7 cellular contexts compared by ENCODE assay signal in genomic region chr16:49921791-49922456, GRCh38.
DNase-seq lines count a peak whose midpoint lies in the region; ATAC-seq, FAIRE-seq and TF ChIP-seq lines count a peak whose summit lies in the region.

No MANE protein-coding gene starts in this region.

- POLR2A ChIA-PET in H1 (lab: Charles Lee; ENCODE audit: partially characterized antibody), result interaction anchor here (1.1 to 1.4 kb wide), 2 partner anchors 64 to 65 kb away, joined by 3 to 5 read pairs; no protein-coding TSS in a partner anchor

- peak overlapping the region; percentile 46 for H3K4ac ChIP-seq in H1 (replicated peaks; ENCODE audit: insufficient read length, low read depth, low read length)

- no peak overlapping the region for H3K9ac ChIP-seq in H1 (replicated peaks in 1 of 4; ENCODE audit: extremely low read depth in 1 of 4, low read depth in 3 of 4, low read length in 3 of 4)

- H3K27ac ChIP-seq in H1 (ENCODE audit: low read depth, low read length), result no peak overlapping the region

- no peak overlapping the region for H2BK20ac ChIP-seq in H1 (ENCODE audit: low read length)

- ATAC-seq in stimulated activated naive B cell treated with anti-CD40 and anti-IgM and Interleukin-4, amounts not matched to agents 10 μg/mL and 1 μg/mL and 100 μg/mL, for 72 hours (replicated peaks), result peak; percentile 76 to 78
- no peak for ATAC-seq in HG02870 (IDR thresholded peaks at IDR 0.05; ENCODE audit: unreplicated experiment)

- peak overlapping the region; percentile 88 for H4K8ac ChIP-seq in H1 (ENCODE audit: extremely low read depth, insufficient read depth, low read length)

- no peak overlapping the region for H3K4me2 ChIP-seq in H1 (ENCODE audit: insufficient read depth in 1 of 2, low read depth in 2 of 2, low read length in 2 of 2)

- no peak overlapping the region for H3K14ac ChIP-seq in H1 (ENCODE audit: insufficient read length)

- peak overlapping the region; percentile 27; the same call in 1 of the 2 replicates for H2BK12ac ChIP-seq in H1 (ENCODE audit: low read depth, low read length)

- no peak overlapping the region for H3K4me3 Mint-ChIP-seq in mesothelial cell of epicardium
- H3K4me3 Mint-ChIP-seq in stimulated activated naive B cell treated with anti-CD40 and anti-IgM and Interleukin-4, amounts not matched to agents 10 μg/mL and 1 μg/mL and 100 μg/mL, for 72 hours, result no peak overlapping the region

- peak overlapping the region; percentile 85 for H3K18ac ChIP-seq in H1 (ENCODE audit: extremely low read depth, low read length)

- FAIRE-seq in H1 (lab: Jason Lieb, UNC), result peak; percentile 91

- H3K56ac ChIP-seq in H1 (replicated peaks; ENCODE audit: insufficient read length, low read depth, low read length), result no peak overlapping the region

- H2BK5ac ChIP-seq in H1 (ENCODE audit: low read depth, low read length), result peak overlapping the region; percentile 75; the same call in 1 of the 2 replicates

- TF ChIP-seq EP300 in H1 (IDR thresholded peaks at IDR 0.05; ENCODE audit: borderline replicate concordance in 1 of 2, low read depth in 2 of 2, low read length in 2 of 2), result no peak; a peak in 1 of 3 replicates

- no peaks in the 10 kb centered on the region for H3K36me3 ChIP-seq in H1 (ENCODE audit: control insufficient read depth in 2 of 4, insufficient read depth in 4 of 4, low read length in 3 of 4)

- H3K23ac ChIP-seq in H1 (ENCODE audit: insufficient read length), result no peak overlapping the region

- H2BK15ac ChIP-seq in H1 (ENCODE audit: low read length), result peak overlapping the region; percentile 98

- H3K9me3 ChIP-seq in H1 (ENCODE audit: insufficient read depth in 2 of 2, low read depth in 1 of 2, low read length in 1 of 2), result no peaks in the 10 kb centered on the region

- H2BK120ac ChIP-seq in H1 (replicated peaks; ENCODE audit: low read depth, low read length), result peak overlapping the region; percentile 84

- peak; percentile 93 to 96 for TF ChIP-seq RAD21 in H1 (IDR thresholded peaks at IDR 0.05 in 1 of 2, conservative IDR thresholded peaks at IDR 0.05 in 1 of 2; ENCODE audit: low read depth in 2 of 2, low read length in 2 of 2)

- H3K4me3 ChIP-seq in H1 (ENCODE audit: extremely low read depth in 1 of 4, insufficient read depth in 2 of 4, low read depth in 3 of 4, low read length in 4 of 4), result no peak overlapping the region

- H2AK5ac ChIP-seq in H1 (ENCODE audit: low read depth, low read length), result no peak overlapping the region

- peak overlapping the region; percentile 81 for H4K5ac ChIP-seq in H1 (ENCODE audit: insufficient read length, low read depth, low read length)

- TF ChIP-seq CTCF in GM12874 (IDR thresholded peaks at IDR 0.05; ENCODE audit: insufficient read depth, low read depth, low read length), result peak; percentile 64
- TF ChIP-seq CTCF in H1 (IDR thresholded peaks at IDR 0.05; ENCODE audit: control extremely low read depth in 1 of 3, insufficient read depth in 1 of 3, low read depth in 1 of 3, low read length in 3 of 3), result peak; percentile 76 to 95 (median 93)
- peak; percentile 61 for TF ChIP-seq CTCF in mesothelial cell of epicardium (IDR thresholded peaks at IDR 0.05; ENCODE audit: unreplicated experiment)

- H3K79me2 ChIP-seq in H1 (ENCODE audit: control insufficient read depth in 1 of 2, insufficient read depth in 2 of 2, low read length in 2 of 2), result no peaks in the 10 kb centered on the region

- CTCF ChIA-PET in H1 (lab: Charles Lee; ENCODE audit: partially characterized antibody), result interaction anchor here (0.6 to 5.8 kb wide), 54 partner anchors 9 to 518 kb away, joined by 3 to 76 read pairs (median 4); no protein-coding TSS in a partner anchor

- H3K27ac Mint-ChIP-seq in mesothelial cell of epicardium, result no peak overlapping the region
- no peak overlapping the region for H3K27ac Mint-ChIP-seq in stimulated activated naive B cell treated with anti-CD40 and anti-IgM and Interleukin-4, amounts not matched to agents 10 μg/mL and 1 μg/mL and 100 μg/mL, for 72 hours

- WGBS in H1 (ENCODE audit: extremely low coverage in 1 of 2, insufficient coverage in 1 of 2, insufficient read length in 1 of 2, insufficient replicate concordance in 2 of 2, low coverage in 1 of 2, low lambda C conversion rate in 2 of 2, missing lambda C conversion rate in 1 of 2), 2 experiments, result 44% methylated on average over 6 of the region's 6 CpGs; no CpG with 5 or more reads in 1 of the 2 experiments

- H3K4me1 ChIP-seq in H1 (replicated peaks in 1 of 4; ENCODE audit: control insufficient read depth in 3 of 4, insufficient read depth in 4 of 4, low read length in 3 of 4), result peaks cover 0 to 4% (median 1%) of the 10 kb centered on the region in 4 experiments; a peak in 5 of 7 replicates

- peak overlapping the region; percentile 93 for H2AFZ ChIP-seq in H1 (ENCODE audit: low read length)

- DNase-seq in NCI-H1105 (lab: John Stamatoyannopoulos, UW) (peak; percentile 66), H1 (ENCODE audit: low read depth in 1 of 2, low spot score in 2 of 2) (peak; percentile 63 to 87), mesothelial cell of epicardium (ENCODE audit: low spot score in 2 of 2, unreplicated experiment in 2 of 2) (peak; percentile 51 to 78)
- DNase-seq in activated CD4-positive, alpha-beta T cell treated with anti-CD3 and anti-CD28 coated beads for 1 hour, result peak; percentile 14
- DNase-seq in stimulated activated naive B cell treated with anti-CD40 and anti-IgM and Interleukin-4, amounts not matched to agents 10 μg/mL and 1 μg/mL and 100 μg/mL, for 72 hours, result peak; percentile 29

- peaks cover 39% of the 10 kb centered on the region for H3K27me3 Mint-ChIP-seq in mesothelial cell of epicardium (ENCODE audit: low read depth)
- peaks cover 0 to 7% of the 10 kb centered on the region in 2 donors for H3K27me3 Mint-ChIP-seq in stimulated activated naive B cell treated with anti-CD40 and anti-IgM and Interleukin-4, amounts not matched to agents 10 μg/mL and 1 μg/mL and 100 μg/mL, for 72 hours

- peak overlapping the region; percentile 87 for H4K91ac ChIP-seq in H1 (replicated peaks; ENCODE audit: insufficient read length, low read length)

- H3K23me2 ChIP-seq in H1 (ENCODE audit: low read depth, low read length), result no peaks in the 10 kb centered on the region

- H3K79me1 ChIP-seq in H1 (ENCODE audit: low read depth, low read length), result no peaks in the 10 kb centered on the region

- no peaks in the 10 kb centered on the region for H3K9me3 Mint-ChIP-seq in mesothelial cell of epicardium
- H3K9me3 Mint-ChIP-seq in stimulated activated naive B cell treated with anti-CD40 and anti-IgM and Interleukin-4, amounts not matched to agents 10 μg/mL and 1 μg/mL and 100 μg/mL, for 72 hours, result no peaks in the 10 kb centered on the region

- H3K4me1 Mint-ChIP-seq in mesothelial cell of epicardium, result no peaks in the 10 kb centered on the region
- H3K4me1 Mint-ChIP-seq in stimulated activated naive B cell treated with anti-CD40 and anti-IgM and Interleukin-4, amounts not matched to agents 10 μg/mL and 1 μg/mL and 100 μg/mL, for 72 hours, result no peaks in the 10 kb centered on the region

- no peaks in the 10 kb centered on the region; a peak in 1 of 7 replicates for H3K27me3 ChIP-seq in H1 (replicated peaks in 1 of 4; ENCODE audit: control insufficient read depth in 3 of 4, extremely low read depth in 1 of 4, insufficient read depth in 3 of 4, low read length in 3 of 4)

- no peaks in the 10 kb centered on the region for H4K20me1 ChIP-seq in H1 (replicated peaks in 1 of 2; ENCODE audit: control insufficient read depth in 1 of 2, insufficient read depth in 2 of 2, low read length in 2 of 2)

- TF ChIP-seq POLR2A in H1 (IDR thresholded peaks at IDR 0.05; ENCODE audit: control extremely low read depth in 1 of 2, low read depth in 2 of 2, low read length in 2 of 2), result no peak

- H3K36me3 Mint-ChIP-seq in mesothelial cell of epicardium, result no peaks in the 10 kb centered on the region
- no peaks in the 10 kb centered on the region for H3K36me3 Mint-ChIP-seq in stimulated activated naive B cell treated with anti-CD40 and anti-IgM and Interleukin-4, amounts not matched to agents 10 μg/mL and 1 μg/mL and 100 μg/mL, for 72 hours

TF ChIP-seq in H1, 55 proteins besides CTCF, POLR2A, EP300 and RAD21:
- TF ChIP-seq KDM1A (IDR thresholded peaks at IDR 0.05; ENCODE audit: borderline replicate concordance, low read length) (no peak), JUND (IDR thresholded peaks at IDR 0.05; ENCODE audit: low read length) (no peak), EGR1 (IDR thresholded peaks at IDR 0.05; ENCODE audit: borderline replicate concordance, low read depth, low read length) (peak; percentile 38; the same call in 1 of the 2 replicates), GABPA (IDR thresholded peaks at IDR 0.05; ENCODE audit: borderline replicate concordance, insufficient read depth, low read length) (peak; percentile 53; the same call in 1 of the 2 replicates), YY1 (IDR thresholded peaks at IDR 0.05; ENCODE audit: low read depth, low read length) (peak; percentile 75; the same call in 1 of the 2 replicates)

Comparison
In these comparisons a context has a peak if more than half of its experiments do, and no peak if none do; other contexts are left out.
1. DNase-seq: peak in every context shown above with its lines; median percentile 75 in H1; 66 in NCI-H1105; 64 in mesothelial cell of epicardium; 29 in stimulated activated naive B cell treated with anti-CD40 and anti-IgM and Interleukin-4, amounts not matched to agents 10 μg/mL and 1 μg/mL and 100 μg/mL, for 72 hours; 14 in activated CD4-positive, alpha-beta T cell treated with anti-CD3 and anti-CD28 coated beads for 1 hour.